16 cellular contexts compared by ENCODE assay signal in the genomic region with DNA sequence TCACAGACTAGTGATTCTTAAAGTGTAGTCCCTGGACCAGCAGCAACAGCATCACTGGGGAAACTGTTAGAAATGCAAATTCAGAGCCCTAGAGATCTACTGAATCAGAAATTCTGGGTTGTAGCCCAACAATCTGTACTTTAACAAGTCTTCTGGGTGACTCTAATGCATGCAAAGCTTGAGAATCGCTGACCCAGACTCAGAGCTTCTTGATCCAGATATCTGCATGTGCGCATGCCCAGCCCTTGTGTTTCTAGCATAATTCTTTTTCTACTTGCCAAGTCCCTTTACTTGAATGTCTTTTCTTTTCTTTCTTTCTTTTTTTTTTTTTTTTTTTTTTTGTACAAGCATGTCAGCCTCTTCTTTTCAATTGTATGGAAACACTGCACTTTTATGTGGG.
A peak's percentile ranks its signal among the peaks of the same experiment; 100 is the strongest.
DNase-seq lines count a peak whose midpoint lies in the region; ATAC-seq, FAIRE-seq and TF ChIP-seq lines count a peak whose summit lies in the region.
"Had no signal": no experiment of that assay in that cellular context is flagged by ENCODE, and none has a peak within 500 bp of the region (broad histone marks: within the 10 kb centered on the region; RNA-seq: fewer than 3 reads in every experiment).

No MANE protein-coding gene starts in this region.

- H3K4me3 Mint-ChIP-seq in astrocyte (ENCODE audit: unreplicated experiment): no peak overlapping the region
- no peak overlapping the region for H3K4me3 Mint-ChIP-seq in nephron progenitor cell
- H3K4me3 Mint-ChIP-seq: CD4-positive, CD25-positive, alpha-beta regulatory T cell; CD8-positive, alpha-beta memory T cell; H9 had no signal

- no peaks in the 10 kb centered on the region for H3K9me3 Mint-ChIP-seq in astrocyte (ENCODE audit: unreplicated experiment)
- H3K9me3 Mint-ChIP-seq in nephron progenitor cell: no peaks in the 10 kb centered on the region
- H3K9me3 Mint-ChIP-seq: H9 had no signal

- no peaks in the 10 kb centered on the region for H3K4me1 ChIP-seq in astrocyte (ENCODE audit: insufficient read depth, low read length)
- H3K4me1 ChIP-seq in parathyroid adenoma: peaks cover 15% of the 10 kb centered on the region
- H3K4me1 ChIP-seq: BE2C had no signal

- no peaks in the 10 kb centered on the region for H3K4me1 Mint-ChIP-seq in astrocyte (ENCODE audit: low read depth, unreplicated experiment)
- H3K4me1 Mint-ChIP-seq in nephron progenitor cell: no peaks in the 10 kb centered on the region
- H3K4me1 Mint-ChIP-seq: CD4-positive, CD25-positive, alpha-beta regulatory T cell; CD8-positive, alpha-beta memory T cell had no signal

- intact Hi-C loops in Right ventricle myocardium inferior (cut with DNase I): no loop called here

- H3K27me3 ChIP-seq in astrocyte (ENCODE audit: insufficient read depth, low read length): no peaks in the 10 kb centered on the region
- no peaks in the 10 kb centered on the region for H3K27me3 ChIP-seq in parathyroid adenoma (ENCODE audit: control insufficient read depth, insufficient read depth, low read length)
- H3K27me3 ChIP-seq: BE2C had no signal

- TF ChIP-seq CTCF in astrocyte (IDR thresholded peaks at IDR 0.05; ENCODE audit: insufficient read depth, low read depth, low read length): no peak
- no peak for TF ChIP-seq CTCF in parathyroid adenoma (IDR thresholded peaks at IDR 0.05)
- TF ChIP-seq CTCF in nephron progenitor cell (IDR thresholded peaks at IDR 0.05): no peak

- H3K9ac ChIP-seq in astrocyte (ENCODE audit: low read length): no peak overlapping the region
- H3K9ac ChIP-seq in parathyroid adenoma: no peak overlapping the region

- H3K36me3 Mint-ChIP-seq in astrocyte (ENCODE audit: low read depth, unreplicated experiment): peaks cover 2% of the 10 kb centered on the region
- H3K36me3 Mint-ChIP-seq in nephron progenitor cell (ENCODE audit: low read depth): peaks cover 15% of the 10 kb centered on the region
- H3K36me3 Mint-ChIP-seq: CD4-positive, CD25-positive, alpha-beta regulatory T cell; CD8-positive, alpha-beta memory T cell had no signal

- FAIRE-seq in astrocyte (lab: Jason Lieb, UNC): peak; percentile 29
- FAIRE-seq: D721Med, GM12891, GM19239, H1, HTR-8/SVneo had no signal

- no peaks in the 10 kb centered on the region for H3K9me3 ChIP-seq in astrocyte (ENCODE audit: insufficient read depth, low read depth, low read length)
- no peaks in the 10 kb centered on the region for H3K9me3 ChIP-seq in parathyroid adenoma (ENCODE audit: control insufficient read depth, low read length)
- H3K9me3 ChIP-seq: BE2C had no signal

- no peaks in the 10 kb centered on the region for H4K20me1 ChIP-seq in astrocyte (ENCODE audit: insufficient read depth, low read length)

- no peak overlapping the region for H3K4me2 ChIP-seq in astrocyte (ENCODE audit: low read length)
- H3K4me2 ChIP-seq in parathyroid adenoma (ENCODE audit: low read length): peak overlapping the region; percentile 3

- peaks cover under 1% of the 10 kb centered on the region for H3K79me2 ChIP-seq in astrocyte (ENCODE audit: insufficient read depth, low read length)
- H3K79me2 ChIP-seq in parathyroid adenoma: no peaks in the 10 kb centered on the region

- DNase-seq in astrocyte (ENCODE audit: low read depth) (no peak), globus pallidus (ENCODE audit: low spot score) (peak; percentile 39), nephron progenitor cell (no peak), Right ventricle myocardium inferior (ENCODE audit: missing footprints) (no peak), SW 1271 (lab: John Stamatoyannopoulos, UW) (no peak)
- DNase-seq: BE2C; CD4-positive, CD25-positive, alpha-beta regulatory T cell; CD8-positive, alpha-beta memory T cell; COR-L47; H9 had no signal

- H3K36me3 ChIP-seq in astrocyte (ENCODE audit: insufficient read depth, low read length): no peaks in the 10 kb centered on the region
- H3K36me3 ChIP-seq in parathyroid adenoma (ENCODE audit: control insufficient read depth, insufficient read depth, low read length): no peaks in the 10 kb centered on the region
- H3K36me3 ChIP-seq: BE2C had no signal

- H3K4me3 ChIP-seq in astrocyte (ENCODE audit: insufficient read depth, low read depth, low read length): no peak overlapping the region
- no peak overlapping the region for H3K4me3 ChIP-seq in parathyroid adenoma (ENCODE audit: low read depth, low read length)

- no peak overlapping the region for H3K27ac ChIP-seq in astrocyte (ENCODE audit: low read depth, low read length)
- no peak overlapping the region for H3K27ac ChIP-seq in parathyroid adenoma

- H3K27me3 Mint-ChIP-seq in astrocyte (ENCODE audit: low read depth, unreplicated experiment) (no peaks in the 10 kb centered on the region), nephron progenitor cell (ENCODE audit: low read depth, poor library complexity) (no peaks in the 10 kb centered on the region)
- H3K27me3 Mint-ChIP-seq: CD4-positive, CD25-positive, alpha-beta regulatory T cell; CD8-positive, alpha-beta memory T cell had no signal

- H2AFZ ChIP-seq in astrocyte (ENCODE audit: low read depth, low read length) (no peak overlapping the region), parathyroid adenoma (no peak overlapping the region)

- H3K27ac Mint-ChIP-seq in astrocyte (ENCODE audit: unreplicated experiment) (no peak overlapping the region), nephron progenitor cell (no peak overlapping the region)
- H3K27ac Mint-ChIP-seq: CD4-positive, CD25-positive, alpha-beta regulatory T cell; CD8-positive, alpha-beta memory T cell; H9 had no signal

- no peak for ATAC-seq in Right ventricle myocardium inferior
